Comparison of ENCODE assay signal across 9 cellular contexts in genomic region chr13:98033277-98034247, GRCh38.
DNase-seq lines count a peak whose midpoint lies in the region; ATAC-seq and TF ChIP-seq lines count a peak whose summit lies in the region.
"Had no signal": no experiment of that assay in that cellular context is flagged by ENCODE, and none has a peak within 500 bp of the region (broad histone marks: within the 10 kb centered on the region; RNA-seq: fewer than 3 reads in every experiment).

No MANE protein-coding gene starts in this region.

- H3K27me3 ChIP-seq in IMR-90 (ENCODE audit: control insufficient read depth, insufficient read depth, low read length): peaks cover 2% of the 10 kb centered on the region; the same call in 1 of the 2 replicates
- H3K27me3 ChIP-seq in lower lobe of right lung (ENCODE audit: low read depth): no peaks in the 10 kb centered on the region
- no peaks in the 10 kb centered on the region for H3K27me3 ChIP-seq in CD8-positive, alpha-beta memory T cell (ENCODE audit: insufficient read depth, low read length, poor library complexity, severe bottlenecking)
- H3K27me3 ChIP-seq: neutrophil had no signal

- no peaks in the 10 kb centered on the region for H3K9me1 ChIP-seq in IMR-90 (ENCODE audit: insufficient read depth, low read length)

- H4K8ac ChIP-seq in IMR-90 (ENCODE audit: low read depth in 2 of 2, low read length in 2 of 2): no peak overlapping the region

- H3K4me1 ChIP-seq in IMR-90 (ENCODE audit: control insufficient read depth, insufficient read depth, low read length) (peaks cover 3% of the 10 kb centered on the region), lower lobe of right lung (no peaks in the 10 kb centered on the region)
- H3K4me1 ChIP-seq in CD8-positive, alpha-beta memory T cell (ENCODE audit: insufficient read depth, low read length): no peaks in the 10 kb centered on the region

- CTCF ChIA-PET in IMR-90 (lab: Yijun Ruan, JAX): interaction anchor here (0.8 to 1.2 kb wide), 5 partner anchors 8 to 434 kb away, joined by 3 to 6 read pairs (median 3); no protein-coding TSS in a partner anchor
- CTCF ChIA-PET in activated CD4-positive, alpha-beta memory T cell treated with anti-CD3 and anti-CD28 coated beads, Interleukin-2, amount 10 ng/mL, durations not matched to agents 7 days and 5 days (lab: Charles Lee): interaction anchor here (1.5 to 1.6 kb wide), 2 partner anchors 11 to 620 kb away, joined by 3 read pairs; no protein-coding TSS in a partner anchor
- CTCF ChIA-PET in CD8-positive, alpha-beta memory T cell (lab: Charles Lee): interaction anchor here (1.4 kb wide), 1 partner anchor 640 kb away, joined by 3 read pairs; no protein-coding TSS in a partner anchor

- intact Hi-C loops in IMR-90 (cut with micrococcal nuclease): no loop called here
- intact Hi-C loops in lower lobe of right lung (cut with DNase I): no loop called here

- no peak overlapping the region for H4K91ac ChIP-seq in IMR-90 (ENCODE audit: insufficient read depth, low read depth, low read length)

- peak; percentile 42 for ATAC-seq in IMR-90 (ENCODE audit: low read depth)
- peak in 1 of 2 donors; percentile 37 for ATAC-seq in lower lobe of right lung
- ATAC-seq in HG03280 (IDR thresholded peaks at IDR 0.05; ENCODE audit: unreplicated experiment): no peak
- no peak for ATAC-seq in HG03460 (IDR thresholded peaks at IDR 0.05; ENCODE audit: unreplicated experiment)

- no peaks in the 10 kb centered on the region for H3K9me3 ChIP-seq in IMR-90 (ENCODE audit: control insufficient read depth, insufficient read depth, low read length)
- no peaks in the 10 kb centered on the region for H3K9me3 ChIP-seq in lower lobe of right lung
- no peaks in the 10 kb centered on the region for H3K9me3 ChIP-seq in CD8-positive, alpha-beta memory T cell (ENCODE audit: low read length)
- H3K9me3 ChIP-seq: neutrophil had no signal

- no peak overlapping the region for H2BK15ac ChIP-seq in IMR-90 (ENCODE audit: low read depth, low read length)

- peak; percentile 53 for TF ChIP-seq RAD21 in IMR-90 (IDR thresholded peaks at IDR 0.05; ENCODE audit: low read length)

- DNase-seq in COLO829 (ENCODE audit: low spot score) (peak; percentile 24), IMR-90 (peak; percentile 44), astrocyte of the hippocampus (ENCODE audit: low read depth, low spot score) (peak; percentile 71), lower lobe of right lung (no peak)
- DNase-seq in activated CD4-positive, alpha-beta memory T cell treated with anti-CD3 and anti-CD28 coated beads, Interleukin-2, amount 10 ng/mL, durations not matched to agents 7 days and 5 days: no peak
- DNase-seq in CD8-positive, alpha-beta memory T cell: no peak

- no peaks in the 10 kb centered on the region for H3K9me3 Mint-ChIP-seq in activated CD4-positive, alpha-beta memory T cell treated with anti-CD3 and anti-CD28 coated beads, Interleukin-2, amount 10 ng/mL, durations not matched to agents 7 days and 5 days
- no peaks in the 10 kb centered on the region for H3K9me3 Mint-ChIP-seq in CD8-positive, alpha-beta memory T cell

- H3K23ac ChIP-seq in IMR-90 (ENCODE audit: low read depth, low read length): no peak overlapping the region

- H4K20me1 ChIP-seq in IMR-90 (ENCODE audit: insufficient read depth, low read length): no peaks in the 10 kb centered on the region

- no CpG with 5 or more reads among the region's 19 CpGs for WGBS in IMR-90 (ENCODE audit: extremely low coverage in 2 of 2, insufficient read length in 1 of 2), 2 experiments

- H3K27ac ChIP-seq in IMR-90 (ENCODE audit: insufficient read depth, low read length): no peak overlapping the region
- H3K27ac ChIP-seq in lower lobe of right lung: no peak overlapping the region
- no peak overlapping the region for H3K27ac ChIP-seq in CD8-positive, alpha-beta memory T cell (ENCODE audit: low read depth, low read length)
- H3K27ac ChIP-seq: neutrophil had no signal

- H3K4me3 ChIP-seq in IMR-90 (ENCODE audit: insufficient read depth, low read depth, low read length) (no peak overlapping the region), lower lobe of right lung (no peak overlapping the region)
- H3K4me3 ChIP-seq in CD8-positive, alpha-beta memory T cell (ENCODE audit: low read length): no peak overlapping the region

- TF ChIP-seq POLR2A in IMR-90 (IDR thresholded peaks at IDR 0.05; ENCODE audit: low read depth, low read length): no peak

- TF ChIP-seq CTCF in IMR-90 (conservative IDR thresholded peaks at IDR 0.05; ENCODE audit: low read depth, low read length): peak; percentile 41
- TF ChIP-seq CTCF in lower lobe of right lung (IDR thresholded peaks at IDR 0.05): peak; percentile 38

- H3K36me3 Mint-ChIP-seq in activated CD4-positive, alpha-beta memory T cell treated with anti-CD3 and anti-CD28 coated beads, Interleukin-2, amount 10 ng/mL, durations not matched to agents 7 days and 5 days (ENCODE audit: low read depth): no peaks in the 10 kb centered on the region
- no peaks in the 10 kb centered on the region for H3K36me3 Mint-ChIP-seq in CD8-positive, alpha-beta memory T cell

- no TSS peak for BruUV-seq in IMR-90 (replicated peaks; lab: Mats Ljungman, UMichigan)

- H3K14ac ChIP-seq in IMR-90 (replicated peaks; ENCODE audit: low read depth, low read length): no peak overlapping the region

- no peak overlapping the region for H2AK5ac ChIP-seq in IMR-90 (ENCODE audit: low read depth, low read length)

- no peak overlapping the region for H3K9ac ChIP-seq in IMR-90 (ENCODE audit: low read depth, low read length)

- in situ Hi-C loops in IMR-90 (cut with MboI; ENCODE audit: low sequenced_read_pairs): no loop called here

- H3K27me3 Mint-ChIP-seq in activated CD4-positive, alpha-beta memory T cell treated with anti-CD3 and anti-CD28 coated beads, Interleukin-2, amount 10 ng/mL, durations not matched to agents 7 days and 5 days: peaks cover 2% of the 10 kb centered on the region
- H3K27me3 Mint-ChIP-seq in CD8-positive, alpha-beta memory T cell: peaks cover 0 to 5% of the 10 kb centered on the region in 2 donors

- no peak overlapping the region for H2AFZ ChIP-seq in IMR-90 (replicated peaks; ENCODE audit: low read length, poor library complexity)

- no peaks in the 10 kb centered on the region for H3K36me3 ChIP-seq in IMR-90 (ENCODE audit: control insufficient read depth, insufficient read depth, low read length)
- no peaks in the 10 kb centered on the region for H3K36me3 ChIP-seq in lower lobe of right lung
- no peaks in the 10 kb centered on the region for H3K36me3 ChIP-seq in CD8-positive, alpha-beta memory T cell (ENCODE audit: insufficient read depth, low read length)
- H3K36me3 ChIP-seq: neutrophil had no signal

- H3K79me1 ChIP-seq in IMR-90 (ENCODE audit: low read depth in 1 of 2, low read length in 2 of 2): no peaks in the 10 kb centered on the region

- H2BK120ac ChIP-seq in IMR-90 (ENCODE audit: low read depth, low read length): no peak overlapping the region

- no peak overlapping the region for H3K4me2 ChIP-seq in IMR-90 (ENCODE audit: low read depth, low read length)

- no peak overlapping the region for H2BK5ac ChIP-seq in IMR-90 (ENCODE audit: low read depth, low read length, poor library complexity, severe bottlenecking)

- H3K56ac ChIP-seq in IMR-90 (ENCODE audit: extremely low read depth, insufficient read depth, low read length): no peak overlapping the region

- no peak overlapping the region for H3K27ac Mint-ChIP-seq in activated CD4-positive, alpha-beta memory T cell treated with anti-CD3 and anti-CD28 coated beads, Interleukin-2, amount 10 ng/mL, durations not matched to agents 7 days and 5 days
- H3K27ac Mint-ChIP-seq in CD8-positive, alpha-beta memory T cell: no peak overlapping the region

- no peak overlapping the region for H2BK20ac ChIP-seq in IMR-90 (ENCODE audit: low read depth, low read length)

- H3K18ac ChIP-seq in IMR-90 (ENCODE audit: low read depth, low read length): no peak overlapping the region

- no peak overlapping the region for H4K5ac ChIP-seq in IMR-90 (ENCODE audit: low read depth, low read length)

- no peak overlapping the region for H3K4ac ChIP-seq in IMR-90 (ENCODE audit: low read depth, low read length)

- H2AK9ac ChIP-seq in IMR-90 (replicated peaks; ENCODE audit: low read depth, low read length, poor library complexity): no peak overlapping the region

- dilution Hi-C loops in IMR-90 (cut with HindIII; ENCODE audit: low sequenced_read_pairs, unreplicated experiment): no loop called here

- POLR2A ChIA-PET in IMR-90 (lab: Charles Lee; ENCODE audit: unreplicated experiment): interaction anchor here (0.6 kb wide), 1 partner anchor 398 kb away, joined by 3 read pairs; no protein-coding TSS in a partner anchor
- POLR2A ChIA-PET in activated CD4-positive, alpha-beta memory T cell treated with anti-CD3 and anti-CD28 coated beads, Interleukin-2, amount 10 ng/mL, durations not matched to agents 7 days and 5 days (lab: Charles Lee): no interaction called here
- POLR2A ChIA-PET in CD8-positive, alpha-beta memory T cell (lab: Charles Lee): no interaction called here

- no peaks in the 10 kb centered on the region for H3K4me1 Mint-ChIP-seq in activated CD4-positive, alpha-beta memory T cell treated with anti-CD3 and anti-CD28 coated beads, Interleukin-2, amount 10 ng/mL, durations not matched to agents 7 days and 5 days
- no peaks in the 10 kb centered on the region for H3K4me1 Mint-ChIP-seq in CD8-positive, alpha-beta memory T cell

- no peak overlapping the region for H3K4me3 Mint-ChIP-seq in activated CD4-positive, alpha-beta memory T cell treated with anti-CD3 and anti-CD28 coated beads, Interleukin-2, amount 10 ng/mL, durations not matched to agents 7 days and 5 days
- H3K4me3 Mint-ChIP-seq in CD8-positive, alpha-beta memory T cell: no peak overlapping the region

TF ChIP-seq in IMR-90, 13 proteins besides CTCF, POLR2A, EP300 and RAD21:
- TF ChIP-seq RCOR1 (IDR thresholded peaks at IDR 0.05; ENCODE audit: insufficient replicate concordance, low read length) (no peak), BHLHE40 (IDR thresholded peaks at IDR 0.05; ENCODE audit: low read depth, low read length) (no peak), USF2 (IDR thresholded peaks at IDR 0.05; ENCODE audit: low read depth, low read length) (no peak), SMC3 (IDR thresholded peaks at IDR 0.05; ENCODE audit: low read depth, low read length) (peak; percentile 29), CHD1 (IDR thresholded peaks at IDR 0.05; ENCODE audit: low read depth, low read length) (no peak), FOS (IDR thresholded peaks at IDR 0.05; ENCODE audit: low read depth, low read length) (no peak), RFX5 (IDR thresholded peaks at IDR 0.05; ENCODE audit: low read depth, low read length) (no peak)

Comparison
In these comparisons a context has a peak if more than half of its experiments do, and no peak if none do; other contexts are left out.
1. DNase-seq: peak in COLO829 (single experiment), IMR-90 (single experiment) and astrocyte of the hippocampus (single experiment); none in lower lobe of right lung (single experiment), activated CD4-positive, alpha-beta memory T cell treated with anti-CD3 and anti-CD28 coated beads, Interleukin-2, amount 10 ng/mL, durations not matched to agents 7 days and 5 days (single experiment) and CD8-positive, alpha-beta memory T cell (0 of 5).